Comparison of ENCODE assay signal across 16 cellular contexts in genomic region chr13:73077867-73078266, GRCh38. TPM values are rescaled to one million over a fixed set of nuclear protein-coding genes. Genes with fewer than 3 reads are reported as not detected.
A peak's percentile ranks its signal among the peaks of the same experiment; 100 is the strongest.
DNase-seq lines count a peak whose midpoint lies in the region; ATAC-seq, FAIRE-seq and TF ChIP-seq lines count a peak whose summit lies in the region.
"Had no signal": no experiment of that assay in that cellular context is flagged by ENCODE, and none has a peak within 500 bp of the region (broad histone marks: within the 10 kb centered on the region; RNA-seq: fewer than 3 reads in every experiment).

No MANE protein-coding gene starts in this region.

- H4K20me1 ChIP-seq in keratinocyte (ENCODE audit: control insufficient read depth, extremely low read depth, insufficient read depth, low read length): no peaks in the 10 kb centered on the region
- no peaks in the 10 kb centered on the region for H4K20me1 ChIP-seq in osteoblast (ENCODE audit: insufficient read depth, low read length)
- H4K20me1 ChIP-seq: BLaER1 had no signal

- no peaks in the 10 kb centered on the region for H3K9me1 ChIP-seq in keratinocyte (ENCODE audit: control insufficient read depth, extremely low read depth, insufficient read depth, low read length)

- no TSS peak for BruUV-seq in Calu3 (replicated peaks; lab: Mats Ljungman, UMichigan)

- CTCF ChIA-PET in Calu3 (lab: Charles Lee): no interaction called here

- H3K4me1 ChIP-seq in keratinocyte (ENCODE audit: control insufficient read depth, extremely low read depth, insufficient read depth, low read length) (peaks cover 9% of the 10 kb centered on the region), osteoblast (ENCODE audit: insufficient read depth, low read length) (peaks cover 6% of the 10 kb centered on the region)

- peaks cover 25% of the 10 kb centered on the region for H3K79me2 ChIP-seq in keratinocyte (ENCODE audit: control insufficient read depth, insufficient read depth, low read length)
- H3K79me2 ChIP-seq in osteoblast (ENCODE audit: insufficient read depth, low read length): no peaks in the 10 kb centered on the region

- ATAC-seq in activated naive CD8-positive, alpha-beta T cell treated with anti-CD3 and anti-CD28 coated beads, Interleukin-2, amount 50 U/mL, for 24 hours: no peak

- no peak overlapping the region for H3K9ac ChIP-seq in keratinocyte (ENCODE audit: control insufficient read depth, extremely low read depth, insufficient read depth, low read length)
- H3K9ac ChIP-seq: BLaER1 had no signal

- H3K27me3 Mint-ChIP-seq in Calu3 (ENCODE audit: unreplicated experiment) (no peaks in the 10 kb centered on the region), type B pancreatic cell (no peaks in the 10 kb centered on the region)
- peaks cover 6% of the 10 kb centered on the region for H3K27me3 Mint-ChIP-seq in activated naive CD8-positive, alpha-beta T cell treated with anti-CD3 and anti-CD28 coated beads, Interleukin-2, amount 50 U/mL, for 24 hours

- no peak for TF ChIP-seq CTCF in Calu3 (IDR thresholded peaks at IDR 0.05; ENCODE audit: unreplicated experiment)
- no peak for TF ChIP-seq CTCF in keratinocyte (optimal IDR thresholded peaks at IDR 0.05 in 1 of 3, IDR thresholded peaks at IDR 0.05 in 1 of 3, conservative IDR thresholded peaks at IDR 0.05 in 1 of 3; ENCODE audit: extremely low read depth in 1 of 3, insufficient read depth in 2 of 3, low read length in 3 of 3)
- TF ChIP-seq CTCF in type B pancreatic cell (conservative IDR thresholded peaks at IDR 0.05): no peak
- no peak for TF ChIP-seq CTCF in osteoblast (IDR thresholded peaks at IDR 0.05; ENCODE audit: extremely low read depth, low read depth, low read length)

- H3K9me3 ChIP-seq in keratinocyte (ENCODE audit: control insufficient read depth, low read depth, low read length): no peaks in the 10 kb centered on the region
- H3K9me3 ChIP-seq in osteoblast (ENCODE audit: low read depth, low read length): no peaks in the 10 kb centered on the region
- H3K9me3 ChIP-seq: BLaER1, HAP-1 had no signal

- peaks cover 11 to 15% of the 10 kb centered on the region in 2 experiments for H3K36me3 ChIP-seq in keratinocyte (ENCODE audit: control insufficient read depth in 2 of 2, extremely low read depth in 1 of 2, insufficient read depth in 2 of 2, low read length in 2 of 2)
- no peaks in the 10 kb centered on the region for H3K36me3 ChIP-seq in osteoblast (ENCODE audit: insufficient read depth, low read length)
- H3K36me3 ChIP-seq: BLaER1 had no signal

- intact Hi-C loops in Calu3 (cut with micrococcal nuclease; ENCODE audit: unreplicated experiment): loop anchor here (5.0 to 10.0 kb wide), 4 partner anchors 34 to 347 kb away; no protein-coding TSS in a partner anchor
- intact Hi-C loops in cardiac septum (cut with DNase I): no loop called here

- peaks cover 63% of the 10 kb centered on the region for H3K36me3 Mint-ChIP-seq in Calu3 (ENCODE audit: insufficient read depth, unreplicated experiment)
- H3K36me3 Mint-ChIP-seq in type B pancreatic cell: peaks cover 38% of the 10 kb centered on the region
- H3K36me3 Mint-ChIP-seq in activated naive CD8-positive, alpha-beta T cell treated with anti-CD3 and anti-CD28 coated beads, Interleukin-2, amount 50 U/mL, for 24 hours (ENCODE audit: low read depth): no peaks in the 10 kb centered on the region

- peak; percentile 32 for FAIRE-seq in keratinocyte (lab: Jason Lieb, UNC)
- FAIRE-seq: H1 had no signal

- H2AFZ ChIP-seq in keratinocyte (ENCODE audit: control insufficient read depth, low read length) (no peak overlapping the region), osteoblast (ENCODE audit: low read length) (no peak overlapping the region)

- no peak overlapping the region for H3K27ac ChIP-seq in keratinocyte (ENCODE audit: control insufficient read depth, insufficient read depth, low read length)
- no peak overlapping the region for H3K27ac ChIP-seq in osteoblast (ENCODE audit: low read depth, low read length)
- H3K27ac ChIP-seq: BLaER1, HL-60 had no signal

- peaks cover 8% of the 10 kb centered on the region for H3K4me1 Mint-ChIP-seq in Calu3 (ENCODE audit: low read depth, unreplicated experiment)
- peaks cover 14% of the 10 kb centered on the region for H3K4me1 Mint-ChIP-seq in type B pancreatic cell (ENCODE audit: unreplicated experiment)
- peaks cover 2% of the 10 kb centered on the region for H3K4me1 Mint-ChIP-seq in activated naive CD8-positive, alpha-beta T cell treated with anti-CD3 and anti-CD28 coated beads, Interleukin-2, amount 50 U/mL, for 24 hours

- no peak overlapping the region for H3K4me2 ChIP-seq in keratinocyte (ENCODE audit: control insufficient read depth, extremely low read depth, insufficient read depth, low read depth, low read length)
- H3K4me2 ChIP-seq in osteoblast (ENCODE audit: insufficient read depth, low read length): no peak overlapping the region
- H3K4me2 ChIP-seq: BLaER1 had no signal

- H3K27ac Mint-ChIP-seq in Calu3 (ENCODE audit: unreplicated experiment) (peak overlapping the region; percentile 66), type B pancreatic cell (peak overlapping the region; percentile 89)
- H3K27ac Mint-ChIP-seq in activated naive CD8-positive, alpha-beta T cell treated with anti-CD3 and anti-CD28 coated beads, Interleukin-2, amount 50 U/mL, for 24 hours: no peak overlapping the region
- H3K27ac Mint-ChIP-seq: CD8-positive, alpha-beta memory T cell; HFFc6 had no signal

- no peak overlapping the region for H3K4me3 Mint-ChIP-seq in Calu3 (ENCODE audit: low read depth, unreplicated experiment)
- H3K4me3 Mint-ChIP-seq in type B pancreatic cell: peak overlapping the region; percentile 24
- no peak overlapping the region for H3K4me3 Mint-ChIP-seq in activated naive CD8-positive, alpha-beta T cell treated with anti-CD3 and anti-CD28 coated beads, Interleukin-2, amount 50 U/mL, for 24 hours
- H3K4me3 Mint-ChIP-seq: CD8-positive, alpha-beta memory T cell; HFFc6 had no signal

- DNase-seq in Calu3: no peak
- DNase-seq in SW480 (ENCODE audit: low spot score): peak; percentile 46
- DNase-seq in keratinocyte (ENCODE audit: low read depth, low spot score): no peak
- no peak for DNase-seq in type B pancreatic cell (ENCODE audit: extremely low spot score, unreplicated experiment)
- no peak for DNase-seq in activated naive CD8-positive, alpha-beta T cell treated with anti-CD3 and anti-CD28 coated beads, Interleukin-2, amount 50 U/mL, for 24 hours
- no peak for DNase-seq in osteoblast (ENCODE audit: insufficient read length, low spot score, missing footprints)
- no peak for DNase-seq in cardiac septum (ENCODE audit: low spot score)
- DNase-seq: 8988T; AML-193; CD8-positive, alpha-beta memory T cell; DMS 273 treated with DMSO at 0.1 percent for 48 hours; HFFc6 had no signal

- dilution Hi-C loops in keratinocyte (cut with MboI; ENCODE audit: extremely low pct_ligation_motif_present, low sequenced_read_pairs): no loop called here

- no peaks in the 10 kb centered on the region for H3K27me3 ChIP-seq in keratinocyte (ENCODE audit: control insufficient read depth, extremely low read depth, insufficient read depth, low read length)
- no peaks in the 10 kb centered on the region for H3K27me3 ChIP-seq in osteoblast (ENCODE audit: insufficient read depth, low read length)
- H3K27me3 ChIP-seq: BLaER1 had no signal

- H3K9me3 Mint-ChIP-seq in Calu3 (ENCODE audit: low read depth, unreplicated experiment) (no peaks in the 10 kb centered on the region), type B pancreatic cell (peaks cover 5% of the 10 kb centered on the region)
- H3K9me3 Mint-ChIP-seq in activated naive CD8-positive, alpha-beta T cell treated with anti-CD3 and anti-CD28 coated beads, Interleukin-2, amount 50 U/mL, for 24 hours: no peaks in the 10 kb centered on the region
- H3K9me3 Mint-ChIP-seq: HFFc6 had no signal

- no peak overlapping the region for H3K4me3 ChIP-seq in keratinocyte (ENCODE audit: control insufficient read depth in 2 of 3, extremely low read depth in 1 of 3, insufficient read depth in 2 of 3, low read depth in 1 of 3, low read length in 3 of 3)
- H3K4me3 ChIP-seq in osteoblast (ENCODE audit: insufficient read depth, low read length): no peak overlapping the region
- H3K4me3 ChIP-seq: BLaER1, HAP-1 had no signal

RNA-seq across cellular contexts. Expression of gene KLF5, which starts 19.1 kb away (rescaled TPM):
- total RNA-seq in Calu3 (2022): 121 and 136 TPM in 2 replicates
- 144 to 175 TPM (median 162 TPM) in 3 replicates for polyA plus RNA-seq in keratinocyte
- 58.1 TPM for polyA plus RNA-seq in keratinocyte (2011; ENCODE audit: low read depth)
- polyA plus RNA-seq in keratinocyte (2011; cell fraction: cytosol; rRNA removed): 85.1 and 128 TPM in 2 replicates
- 225 and 256 TPM in 2 replicates for polyA plus RNA-seq in keratinocyte (2011; cell fraction: nucleus; rRNA removed)
- 63.4 and 116 TPM in 2 replicates for polyA plus RNA-seq in keratinocyte (2012; ENCODE audit: low replicate concordance)
- 175 to 368 TPM (median 282 TPM) in 3 replicates for polyA minus RNA-seq in keratinocyte
- 100 TPM for polyA minus RNA-seq in keratinocyte (2011; cell fraction: cytosol; rRNA and poly(A)+ RNA removed)
- polyA minus RNA-seq in keratinocyte (2011; cell fraction: nucleus; rRNA and poly(A)+ RNA removed): 146 and 228 TPM in 2 replicates
- 189 and 632 TPM in 2 replicates for total RNA-seq in type B pancreatic cell (ENCODE audit: low replicate concordance)
- 4.0 and 5.9 TPM in 2 replicates for total RNA-seq in osteoblast
- total RNA-seq in cardiac septum: 11.3 TPM
